ENCODE assay signal across 1 cellular context in genomic region chr6:131844243-131844841, GRCh38.
TF ChIP-seq lines count a peak whose summit lies in the region.

No MANE protein-coding gene starts in this region.

TF ChIP-seq in HepG2, 621 proteins besides CTCF, POLR2A, EP300 and RAD21 (continued from another document and continues in another):
- TF ChIP-seq RERE (CRISPR knock-in tag; IDR thresholded peaks at IDR 0.05; ENCODE audit: low read depth), result peak; percentile 89
- 0 out of 4 replicates have a peak, but pooled peaks of 1 of the 2 experiments have one; percentile 12 for TF ChIP-seq REST (IDR thresholded peaks at IDR 0.05; ENCODE audit: borderline replicate concordance in 1 of 2, low read depth in 1 of 2, low read length in 2 of 2)
- TF ChIP-seq CEBPG (CRISPR knock-in tag; IDR thresholded peaks at IDR 0.05), result peak; percentile 100
- TF ChIP-seq, protein P1, sequence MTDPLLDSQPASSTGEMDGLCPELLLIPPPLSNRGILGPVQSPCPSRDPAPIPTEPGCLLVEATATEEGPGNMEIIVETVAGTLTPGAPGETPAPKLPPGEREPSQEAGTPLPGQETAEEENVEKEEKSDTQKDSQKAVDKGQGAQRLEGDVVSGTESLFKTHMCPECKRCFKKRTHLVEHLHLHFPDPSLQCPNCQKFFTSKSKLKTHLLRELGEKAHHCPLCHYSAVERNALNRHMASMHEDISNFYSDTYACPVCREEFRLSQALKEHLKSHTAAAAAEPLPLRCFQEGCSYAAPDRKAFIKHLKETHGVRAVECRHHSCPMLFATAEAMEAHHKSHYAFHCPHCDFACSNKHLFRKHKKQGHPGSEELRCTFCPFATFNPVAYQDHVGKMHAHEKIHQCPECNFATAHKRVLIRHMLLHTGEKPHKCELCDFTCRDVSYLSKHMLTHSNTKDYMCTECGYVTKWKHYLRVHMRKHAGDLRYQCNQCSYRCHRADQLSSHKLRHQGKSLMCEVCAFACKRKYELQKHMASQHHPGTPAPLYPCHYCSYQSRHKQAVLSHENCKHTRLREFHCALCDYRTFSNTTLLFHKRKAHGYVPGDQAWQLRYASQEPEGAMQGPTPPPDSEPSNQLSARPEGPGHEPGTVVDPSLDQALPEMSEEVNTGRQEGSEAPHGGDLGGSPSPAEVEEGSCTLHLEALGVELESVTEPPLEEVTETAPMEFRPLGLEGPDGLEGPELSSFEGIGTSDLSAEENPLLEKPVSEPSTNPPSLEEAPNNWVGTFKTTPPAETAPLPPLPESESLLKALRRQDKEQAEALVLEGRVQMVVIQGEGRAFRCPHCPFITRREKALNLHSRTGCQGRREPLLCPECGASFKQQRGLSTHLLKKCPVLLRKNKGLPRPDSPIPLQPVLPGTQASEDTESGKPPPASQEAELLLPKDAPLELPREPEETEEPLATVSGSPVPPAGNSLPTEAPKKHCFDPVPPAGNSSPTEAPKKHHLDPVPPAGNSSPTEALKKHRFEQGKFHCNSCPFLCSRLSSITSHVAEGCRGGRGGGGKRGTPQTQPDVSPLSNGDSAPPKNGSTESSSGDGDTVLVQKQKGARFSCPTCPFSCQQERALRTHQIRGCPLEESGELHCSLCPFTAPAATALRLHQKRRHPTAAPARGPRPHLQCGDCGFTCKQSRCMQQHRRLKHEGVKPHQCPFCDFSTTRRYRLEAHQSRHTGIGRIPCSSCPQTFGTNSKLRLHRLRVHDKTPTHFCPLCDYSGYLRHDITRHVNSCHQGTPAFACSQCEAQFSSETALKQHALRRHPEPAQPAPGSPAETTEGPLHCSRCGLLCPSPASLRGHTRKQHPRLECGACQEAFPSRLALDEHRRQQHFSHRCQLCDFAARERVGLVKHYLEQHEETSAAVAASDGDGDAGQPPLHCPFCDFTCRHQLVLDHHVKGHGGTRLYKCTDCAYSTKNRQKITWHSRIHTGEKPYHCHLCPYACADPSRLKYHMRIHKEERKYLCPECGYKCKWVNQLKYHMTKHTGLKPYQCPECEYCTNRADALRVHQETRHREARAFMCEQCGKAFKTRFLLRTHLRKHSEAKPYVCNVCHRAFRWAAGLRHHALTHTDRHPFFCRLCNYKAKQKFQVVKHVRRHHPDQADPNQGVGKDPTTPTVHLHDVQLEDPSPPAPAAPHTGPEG (CRISPR knock-in tag; IDR thresholded peaks at IDR 0.05), result no peak; the same call in 1 of the 2 replicates
- TF ChIP-seq CHD4 (IDR thresholded peaks at IDR 0.05; ENCODE audit: borderline replicate concordance, low read length), result peak; percentile 71; the same call in 1 of the 2 replicates
- 0 out of 2 replicates have a peak, but pooled peaks have one; percentile 13 for TF ChIP-seq GTF2F1 (IDR thresholded peaks at IDR 0.05; ENCODE audit: low read length)
- TF ChIP-seq ZNF841 (CRISPR knock-in tag; IDR thresholded peaks at IDR 0.05; ENCODE audit: borderline replicate concordance), result no peak
- TF ChIP-seq TBP (CRISPR knock-in tag; IDR thresholded peaks at IDR 0.05), result no peak
- TF ChIP-seq PBX2 (CRISPR knock-in tag; IDR thresholded peaks at IDR 0.05), result no peak
- TF ChIP-seq, protein P2, sequence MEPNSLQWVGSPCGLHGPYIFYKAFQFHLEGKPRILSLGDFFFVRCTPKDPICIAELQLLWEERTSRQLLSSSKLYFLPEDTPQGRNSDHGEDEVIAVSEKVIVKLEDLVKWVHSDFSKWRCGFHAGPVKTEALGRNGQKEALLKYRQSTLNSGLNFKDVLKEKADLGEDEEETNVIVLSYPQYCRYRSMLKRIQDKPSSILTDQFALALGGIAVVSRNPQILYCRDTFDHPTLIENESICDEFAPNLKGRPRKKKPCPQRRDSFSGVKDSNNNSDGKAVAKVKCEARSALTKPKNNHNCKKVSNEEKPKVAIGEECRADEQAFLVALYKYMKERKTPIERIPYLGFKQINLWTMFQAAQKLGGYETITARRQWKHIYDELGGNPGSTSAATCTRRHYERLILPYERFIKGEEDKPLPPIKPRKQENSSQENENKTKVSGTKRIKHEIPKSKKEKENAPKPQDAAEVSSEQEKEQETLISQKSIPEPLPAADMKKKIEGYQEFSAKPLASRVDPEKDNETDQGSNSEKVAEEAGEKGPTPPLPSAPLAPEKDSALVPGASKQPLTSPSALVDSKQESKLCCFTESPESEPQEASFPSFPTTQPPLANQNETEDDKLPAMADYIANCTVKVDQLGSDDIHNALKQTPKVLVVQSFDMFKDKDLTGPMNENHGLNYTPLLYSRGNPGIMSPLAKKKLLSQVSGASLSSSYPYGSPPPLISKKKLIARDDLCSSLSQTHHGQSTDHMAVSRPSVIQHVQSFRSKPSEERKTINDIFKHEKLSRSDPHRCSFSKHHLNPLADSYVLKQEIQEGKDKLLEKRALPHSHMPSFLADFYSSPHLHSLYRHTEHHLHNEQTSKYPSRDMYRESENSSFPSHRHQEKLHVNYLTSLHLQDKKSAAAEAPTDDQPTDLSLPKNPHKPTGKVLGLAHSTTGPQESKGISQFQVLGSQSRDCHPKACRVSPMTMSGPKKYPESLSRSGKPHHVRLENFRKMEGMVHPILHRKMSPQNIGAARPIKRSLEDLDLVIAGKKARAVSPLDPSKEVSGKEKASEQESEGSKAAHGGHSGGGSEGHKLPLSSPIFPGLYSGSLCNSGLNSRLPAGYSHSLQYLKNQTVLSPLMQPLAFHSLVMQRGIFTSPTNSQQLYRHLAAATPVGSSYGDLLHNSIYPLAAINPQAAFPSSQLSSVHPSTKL (CRISPR knock-in tag; IDR thresholded peaks at IDR 0.05), result peak; percentile 98
- TF ChIP-seq, protein P3, sequence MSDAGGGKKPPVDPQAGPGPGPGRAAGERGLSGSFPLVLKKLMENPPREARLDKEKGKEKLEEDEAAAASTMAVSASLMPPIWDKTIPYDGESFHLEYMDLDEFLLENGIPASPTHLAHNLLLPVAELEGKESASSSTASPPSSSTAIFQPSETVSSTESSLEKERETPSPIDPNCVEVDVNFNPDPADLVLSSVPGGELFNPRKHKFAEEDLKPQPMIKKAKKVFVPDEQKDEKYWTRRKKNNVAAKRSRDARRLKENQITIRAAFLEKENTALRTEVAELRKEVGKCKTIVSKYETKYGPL (CRISPR knock-in tag; IDR thresholded peaks at IDR 0.05), result peak; percentile 80
- TF ChIP-seq NFIC (IDR thresholded peaks at IDR 0.05; ENCODE audit: low read length), result peak; percentile 76; the same call in 1 of the 2 replicates
- TF ChIP-seq ZZZ3 (CRISPR knock-in tag; IDR thresholded peaks at IDR 0.05; ENCODE audit: borderline replicate concordance), result no peak
- TF ChIP-seq, protein P4, sequence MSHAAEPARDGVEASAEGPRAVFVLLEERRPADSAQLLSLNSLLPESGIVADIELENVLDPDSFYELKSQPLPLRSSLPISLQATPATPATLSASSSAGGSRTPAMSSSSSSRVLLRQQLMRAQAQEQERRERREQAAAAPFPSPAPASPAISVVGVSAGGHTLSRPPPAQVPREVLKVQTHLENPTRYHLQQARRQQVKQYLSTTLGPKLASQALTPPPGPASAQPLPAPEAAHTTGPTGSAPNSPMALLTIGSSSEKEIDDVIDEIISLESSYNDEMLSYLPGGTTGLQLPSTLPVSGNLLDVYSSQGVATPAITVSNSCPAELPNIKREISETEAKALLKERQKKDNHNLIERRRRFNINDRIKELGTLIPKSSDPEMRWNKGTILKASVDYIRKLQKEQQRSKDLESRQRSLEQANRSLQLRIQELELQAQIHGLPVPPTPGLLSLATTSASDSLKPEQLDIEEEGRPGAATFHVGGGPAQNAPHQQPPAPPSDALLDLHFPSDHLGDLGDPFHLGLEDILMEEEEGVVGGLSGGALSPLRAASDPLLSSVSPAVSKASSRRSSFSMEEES (CRISPR knock-in tag; IDR thresholded peaks at IDR 0.05), result peak; percentile 86
- TF ChIP-seq GZF1 (CRISPR knock-in tag; IDR thresholded peaks at IDR 0.05), result no peak
- no peak for TF ChIP-seq ZNF883 (CRISPR knock-in tag; IDR thresholded peaks at IDR 0.05; ENCODE audit: not compliant biosample characterization)
- TF ChIP-seq, protein P5, sequence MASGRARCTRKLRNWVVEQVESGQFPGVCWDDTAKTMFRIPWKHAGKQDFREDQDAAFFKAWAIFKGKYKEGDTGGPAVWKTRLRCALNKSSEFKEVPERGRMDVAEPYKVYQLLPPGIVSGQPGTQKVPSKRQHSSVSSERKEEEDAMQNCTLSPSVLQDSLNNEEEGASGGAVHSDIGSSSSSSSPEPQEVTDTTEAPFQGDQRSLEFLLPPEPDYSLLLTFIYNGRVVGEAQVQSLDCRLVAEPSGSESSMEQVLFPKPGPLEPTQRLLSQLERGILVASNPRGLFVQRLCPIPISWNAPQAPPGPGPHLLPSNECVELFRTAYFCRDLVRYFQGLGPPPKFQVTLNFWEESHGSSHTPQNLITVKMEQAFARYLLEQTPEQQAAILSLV (CRISPR knock-in tag; IDR thresholded peaks at IDR 0.05; ENCODE audit: borderline replicate concordance), result no peak
- no peak for TF ChIP-seq NFIB (CRISPR knock-in tag; IDR thresholded peaks at IDR 0.05; ENCODE audit: borderline replicate concordance)
- TF ChIP-seq KDM6A (CRISPR knock-in tag; IDR thresholded peaks at IDR 0.05; ENCODE audit: low read depth), result peak; percentile 80
- TF ChIP-seq ZFP36 (IDR thresholded peaks at IDR 0.05; ENCODE audit: borderline replicate concordance, low read depth, low read length, partially characterized antibody), result no peak
- peak; percentile 60; the same call in 1 of the 2 replicates for TF ChIP-seq ZMYM3 (CRISPR knock-in tag; IDR thresholded peaks at IDR 0.05)
- peak; percentile 88 for TF ChIP-seq KAT8 (CRISPR knock-in tag; IDR thresholded peaks at IDR 0.05)
- TF ChIP-seq HOXA5 (CRISPR knock-in tag; IDR thresholded peaks at IDR 0.05), result peak; percentile 96; the same call in 1 of the 2 replicates
- peak; percentile 80 for TF ChIP-seq JARID2 (CRISPR knock-in tag; IDR thresholded peaks at IDR 0.05; ENCODE audit: insufficient replicate concordance)
- peak; percentile 80; the same call in 1 of the 2 replicates for TF ChIP-seq ATM (IDR thresholded peaks at IDR 0.05; ENCODE audit: borderline replicate concordance)
- no peak; the same call in 1 of the 2 replicates for TF ChIP-seq ZNF746 (CRISPR knock-in tag; IDR thresholded peaks at IDR 0.05)
